8 cellular contexts compared by ENCODE assay signal in genomic region chr5:143404416-143405062, GRCh38. TPM values are rescaled to one million over a fixed set of nuclear protein-coding genes. Genes with fewer than 3 reads are reported as not detected.
DNase-seq lines count a peak whose midpoint lies in the region; ATAC-seq and TF ChIP-seq lines count a peak whose summit lies in the region.

No MANE protein-coding gene starts in this region.

- no peak for TF ChIP-seq CTCF in PC-3 (conservative IDR thresholded peaks at IDR 0.05; ENCODE audit: low read depth, low read length)

- H4K20me1 ChIP-seq in BLaER1 treated with 17β-estradiol and CSF1 and Interleukin-3, amounts not matched to agents 10 nM and 100 nM = peaks cover 32 to 37% (median 34%) of the 10 kb centered on the region in 11 experiments
- peaks cover 29% of the 10 kb centered on the region for H4K20me1 ChIP-seq in PC-3 (ENCODE audit: low read length)

- peak; percentile 22 for ATAC-seq in GM19351 (IDR thresholded peaks at IDR 0.05; ENCODE audit: unreplicated experiment)
- ATAC-seq in HG03460 (IDR thresholded peaks at IDR 0.05; ENCODE audit: unreplicated experiment) = peak; percentile 24
- peak; percentile 25 for ATAC-seq in PC-3
- ATAC-seq in activated T-cell treated with anti-CD3 and anti-CD28 coated beads, Interleukin-2, amount 50 U/mL, for 72 hours (replicated peaks in 1 of 2) = peak; percentile 47 to 49
- peak; percentile 34 to 37 for ATAC-seq in naive B cell (ENCODE audit: low read depth in 2 of 2)
- ATAC-seq in stimulated activated memory B cell treated with anti-CD40 and anti-IgM and Interleukin-4, amounts not matched to agents 10 μg/mL and 1 μg/mL and 100 μg/mL, for 72 hours = peak; percentile 57

- H3K36me3 Mint-ChIP-seq in activated T-cell treated with anti-CD3 and anti-CD28 coated beads, Interleukin-2, amount 50 U/mL, for 72 hours (ENCODE audit: insufficient read depth in 2 of 2) = peaks cover 11 to 25% of the 10 kb centered on the region in 2 donors
- H3K36me3 Mint-ChIP-seq in naive B cell = peaks cover 8 to 10% of the 10 kb centered on the region in 2 donors
- H3K36me3 Mint-ChIP-seq in stimulated activated memory B cell treated with anti-CD40 and anti-IgM and Interleukin-4, amounts not matched to agents 10 μg/mL and 1 μg/mL and 100 μg/mL, for 72 hours = peaks cover 10% of the 10 kb centered on the region

- peaks cover 0 to 25% (median 4%) of the 10 kb centered on the region in 11 experiments; a peak in 8 of 22 replicates for H3K27me3 ChIP-seq in BLaER1 treated with 17β-estradiol and CSF1 and Interleukin-3, amounts not matched to agents 10 nM and 100 nM
- no peaks in the 10 kb centered on the region for H3K27me3 ChIP-seq in PC-3 (ENCODE audit: low read length)

- POLR2A ChIA-PET in PC-3 (lab: Charles Lee; ENCODE audit: unreplicated experiment) = interaction anchor here (0.6 to 0.8 kb wide), 3 partner anchors 60 to 278 kb away, joined by 3 to 9 read pairs (median 8); no protein-coding TSS in a partner anchor

- peak overlapping the region; percentile 83 to 96 for H3K4me3 Mint-ChIP-seq in activated T-cell treated with anti-CD3 and anti-CD28 coated beads, Interleukin-2, amount 50 U/mL, for 72 hours
- peak overlapping the region; percentile 94 to 99 (median 98) for H3K4me3 Mint-ChIP-seq in naive B cell
- H3K4me3 Mint-ChIP-seq in stimulated activated memory B cell treated with anti-CD40 and anti-IgM and Interleukin-4, amounts not matched to agents 10 μg/mL and 1 μg/mL and 100 μg/mL, for 72 hours = peak overlapping the region; percentile 87

- peak overlapping the region; percentile 98 for H3K27ac Mint-ChIP-seq in activated T-cell treated with anti-CD3 and anti-CD28 coated beads, Interleukin-2, amount 50 U/mL, for 72 hours
- H3K27ac Mint-ChIP-seq in naive B cell = peak overlapping the region; percentile 98 to 99 (median 99)
- H3K27ac Mint-ChIP-seq in stimulated activated memory B cell treated with anti-CD40 and anti-IgM and Interleukin-4, amounts not matched to agents 10 μg/mL and 1 μg/mL and 100 μg/mL, for 72 hours = peak overlapping the region; percentile 100

- intact Hi-C loops in PC-3 (cut with micrococcal nuclease) = loop anchor here (1.0 to 5.0 kb wide), 10 partner anchors 103 to 778 kb away; no protein-coding TSS in a partner anchor

- H3K4me1 Mint-ChIP-seq in activated T-cell treated with anti-CD3 and anti-CD28 coated beads, Interleukin-2, amount 50 U/mL, for 72 hours (ENCODE audit: low read depth) = peaks cover 47% of the 10 kb centered on the region
- peaks cover 31 to 37% (median 35%) of the 10 kb centered on the region in 3 donors for H3K4me1 Mint-ChIP-seq in naive B cell
- peaks cover 34% of the 10 kb centered on the region for H3K4me1 Mint-ChIP-seq in stimulated activated memory B cell treated with anti-CD40 and anti-IgM and Interleukin-4, amounts not matched to agents 10 μg/mL and 1 μg/mL and 100 μg/mL, for 72 hours

- peaks cover 10 to 17% (median 13%) of the 10 kb centered on the region in 11 experiments for H3K36me3 ChIP-seq in BLaER1 treated with 17β-estradiol and CSF1 and Interleukin-3, amounts not matched to agents 10 nM and 100 nM
- H3K36me3 ChIP-seq in PC-3 (ENCODE audit: low read depth, low read length) = peaks cover 7% of the 10 kb centered on the region

- no peaks in the 10 kb centered on the region for H3K27me3 Mint-ChIP-seq in activated T-cell treated with anti-CD3 and anti-CD28 coated beads, Interleukin-2, amount 50 U/mL, for 72 hours (ENCODE audit: low read depth)
- H3K27me3 Mint-ChIP-seq in naive B cell = no peaks in the 10 kb centered on the region
- H3K27me3 Mint-ChIP-seq in stimulated activated memory B cell treated with anti-CD40 and anti-IgM and Interleukin-4, amounts not matched to agents 10 μg/mL and 1 μg/mL and 100 μg/mL, for 72 hours = no peaks in the 10 kb centered on the region

- peak overlapping the region; percentile 95 to 99 (median 98) for H3K9ac ChIP-seq in BLaER1 treated with 17β-estradiol and CSF1 and Interleukin-3, amounts not matched to agents 10 nM and 100 nM
- H3K9ac ChIP-seq in PC-3 (ENCODE audit: low read length) = peak overlapping the region; percentile 99

- BruUV-seq in PC-3 (replicated peaks; lab: Mats Ljungman, UMichigan) = no TSS peak

- CTCF ChIA-PET in PC-3 (lab: Charles Lee) = interaction anchor here (0.6 to 1.2 kb wide), 7 partner anchors 132 to 738 kb away, joined by 3 to 7 read pairs (median 4); no protein-coding TSS in a partner anchor

- peak overlapping the region; percentile 86 to 99 (median 96) for H3K4me3 ChIP-seq in BLaER1 treated with 17β-estradiol and CSF1 and Interleukin-3, amounts not matched to agents 10 nM and 100 nM
- H3K4me3 ChIP-seq in PC-3 (ENCODE audit: low read length) = peak overlapping the region; percentile 81

- no peaks in the 10 kb centered on the region for H3K9me2 ChIP-seq in PC-3 (replicated peaks; ENCODE audit: low read length)

- DNase-seq in PC-3 (peak; percentile 69), fibroblast of gingiva (ENCODE audit: low read depth) (peak; percentile 92), naive B cell (peak; percentile 78)
- DNase-seq in activated T-cell treated with anti-CD3 and anti-CD28 coated beads, Interleukin-2, amount 50 U/mL, for 72 hours = peak; percentile 75 to 77

- H3F3A ChIP-seq in PC-3 (ENCODE audit: low read length, unreplicated experiment) = no peaks in the 10 kb centered on the region

- peak overlapping the region; percentile 95 for H2AFZ ChIP-seq in PC-3 (ENCODE audit: low read length)

- H3K4me2 ChIP-seq in BLaER1 treated with 17β-estradiol and CSF1 and Interleukin-3, amounts not matched to agents 10 nM and 100 nM = peak overlapping the region; percentile 87 to 97 (median 95)
- H3K4me2 ChIP-seq in PC-3 (ENCODE audit: low read length) = peak overlapping the region; percentile 98

- no peaks in the 10 kb centered on the region for H3K9me3 ChIP-seq in BLaER1 treated with 17β-estradiol and CSF1 and Interleukin-3, amounts not matched to agents 10 nM and 100 nM (replicated peaks in 1 of 11)
- H3K9me3 ChIP-seq in PC-3 (ENCODE audit: low read length) = no peaks in the 10 kb centered on the region

- H3K27ac ChIP-seq in BLaER1 treated with 17β-estradiol and CSF1 and Interleukin-3, amounts not matched to agents 10 nM and 100 nM = peak overlapping the region; percentile 96 to 100 (median 99)
- peak overlapping the region; percentile 99 for H3K27ac ChIP-seq in PC-3 (ENCODE audit: low read length)

- H3K9me3 Mint-ChIP-seq in activated T-cell treated with anti-CD3 and anti-CD28 coated beads, Interleukin-2, amount 50 U/mL, for 72 hours = peaks cover 0 to 3% of the 10 kb centered on the region in 2 donors
- peaks cover 0 to 6% (median 0%) of the 10 kb centered on the region in 7 donors for H3K9me3 Mint-ChIP-seq in naive B cell
- H3K9me3 Mint-ChIP-seq in stimulated activated memory B cell treated with anti-CD40 and anti-IgM and Interleukin-4, amounts not matched to agents 10 μg/mL and 1 μg/mL and 100 μg/mL, for 72 hours = no peaks in the 10 kb centered on the region

- peaks cover 39% of the 10 kb centered on the region for H3K79me2 ChIP-seq in PC-3 (ENCODE audit: low read length)

- peaks cover 7 to 24% (median 14%) of the 10 kb centered on the region in 10 experiments; a peak in 16 of 20 replicates for H3K4me1 ChIP-seq in BLaER1 treated with 17β-estradiol and CSF1 and Interleukin-3, amounts not matched to agents 10 nM and 100 nM
- H3K4me1 ChIP-seq in PC-3 (ENCODE audit: insufficient read depth, low read length) = peaks cover 27% of the 10 kb centered on the region

RNA-seq across cellular contexts. Expression of gene NR3C1, which starts 1.1 kb away (rescaled TPM):
- 13.0 and 14.5 TPM in 2 replicates for total RNA-seq in PC-3 (2014; rRNA removed)
- total RNA-seq in activated T-cell treated with anti-CD3 and anti-CD28 coated beads, Interleukin-2, amount 50 U/mL, for 72 hours = 100 to 1,000 TPM in 1 of 2 donors, 10 to 100 TPM in 1; 93.5 to 104 TPM
- polyA plus RNA-seq in naive B cell (ENCODE audit: low read depth in 6 of 6) = 100 to 1,000 TPM in 5 of 6 donors, 10 to 100 TPM in 1; 87.7 to 150 (median 106) TPM

Comparison
In these comparisons a context has a peak if more than half of its experiments do, and no peak if none do; other contexts are left out.
1. Peak in every context shown above with its lines: DNase-seq, ATAC-seq, H3K4me3 ChIP-seq and H3K27ac ChIP-seq.